30 cellular contexts compared by ENCODE assay signal in the genomic region with DNA sequence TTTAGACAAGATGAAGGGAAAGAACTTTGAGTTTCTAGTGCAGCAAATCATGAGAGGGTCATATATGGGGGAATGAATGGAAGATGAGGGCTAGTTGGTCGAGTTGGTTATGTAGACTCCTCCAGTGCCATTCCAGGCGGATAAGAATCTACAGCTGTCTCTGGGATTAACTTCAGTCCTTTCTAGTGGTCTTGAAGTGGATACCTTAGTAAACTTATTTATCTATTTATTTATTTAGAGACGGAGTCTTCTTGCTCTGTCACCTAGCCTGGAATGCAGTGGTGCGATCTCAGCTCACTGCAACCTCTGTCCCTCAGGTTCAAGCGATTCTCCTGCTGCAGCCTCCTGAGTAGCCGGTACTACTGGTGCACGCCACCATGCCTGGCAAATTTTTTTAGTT.
"Had no signal": no experiment of that assay in that cellular context is flagged by ENCODE, and none has a peak within 500 bp of the region (broad histone marks: within the 10 kb centered on the region; RNA-seq: fewer than 3 reads in every experiment).

No MANE protein-coding gene starts in this region.

- H3K4me3 ChIP-seq: adrenal gland, ascending aorta, body of pancreas, breast epithelium, cardiac muscle cell had no signal

- H3K9me3 ChIP-seq: adrenal gland, ascending aorta, body of pancreas, breast epithelium had no signal

- DNase-seq: activated effector memory CD4-positive, alpha-beta T cell treated with anti-CD3 and anti-CD28 coated beads, Interleukin-2, amount 50 U/mL, for 16 hours; activated effector memory CD4-positive, alpha-beta T cell treated with Interleukin-2 at 50 U/mL for 16 hours; activated gamma-delta T cell; activated gamma-delta T cell treated with Interleukin-2 at 50 U/mL for 16 hours; activated naive CD4-positive, alpha-beta T cell; activated naive CD4-positive, alpha-beta T cell treated with anti-CD3 and anti-CD28 coated beads for 36 hours; activated naive CD4-positive, alpha-beta T cell treated with anti-CD3 and anti-CD28 coated beads, Interleukin-2, amount 10 ng/mL, durations not matched to agents 7 days and 5 days; activated naive CD4-positive, alpha-beta T cell treated with anti-CD3 and anti-CD28 coated beads, Interleukin-2, amount 50 U/mL, for 16 hours; activated naive CD4-positive, alpha-beta T cell treated with Interleukin-2 at 50 U/mL for 16 hours; activated naive CD8-positive, alpha-beta T cell treated with anti-CD3 and anti-CD28 coated beads for 36 hours; activated naive CD8-positive, alpha-beta T cell treated with anti-CD3 and anti-CD28 coated beads, Interleukin-2, amount 10 ng/mL, durations not matched to agents 7 days and 5 days; activated naive CD8-positive, alpha-beta T cell treated with anti-CD3 and anti-CD28 coated beads, Interleukin-2, amount 50 U/mL, for 24 hours; activated T-cell treated with anti-CD3 and anti-CD28 coated beads, Interleukin-2, amount 50 U/mL, for 1 hour; activated T-cell treated with anti-CD3 and anti-CD28 coated beads, Interleukin-2, amount 50 U/mL, for 24 hours; activated T-cell treated with anti-CD3 and anti-CD28 coated beads, Interleukin-2, amount 50 U/mL, for 4 hours; activated T-cell treated with anti-CD3 and anti-CD28 coated beads, Interleukin-2, amount 50 U/mL, for 48 hours; activated T-cell treated with anti-CD3 and anti-CD28 coated beads, Interleukin-2, amount 50 U/mL, for 72 hours; adrenal gland; amniotic stem cell; amygdala; anterior cingulate cortex; aorta; body of pancreas; brain microvascular endothelial cell; caudate nucleus; central memory CD4-positive, alpha-beta T cell; cerebellar nuclear complex had no signal

- H3K36me3 ChIP-seq: adrenal gland, ascending aorta, brain microvascular endothelial cell, breast epithelium, cardiac muscle cell had no signal

- H3K27me3 ChIP-seq: adrenal gland, ascending aorta, body of pancreas, brain microvascular endothelial cell, breast epithelium, cardiac muscle cell had no signal

- H3K27ac ChIP-seq: adrenal gland, ascending aorta, body of pancreas, brain microvascular endothelial cell, breast epithelium, cardiac muscle cell had no signal

- H3K4me1 ChIP-seq: adrenal gland, ascending aorta, body of pancreas, breast epithelium had no signal
